In genomic region chr7:110994028-110994967, GRCh38 we compare ENCODE assay signal across 20 cellular contexts.
DNase-seq lines count a peak whose midpoint lies in the region; ATAC-seq and TF ChIP-seq lines count a peak whose summit lies in the region.
"Had no signal": no experiment of that assay in that cellular context is flagged by ENCODE, and none has a peak within 500 bp of the region (broad histone marks: within the 10 kb centered on the region; RNA-seq: fewer than 3 reads in every experiment).

No MANE protein-coding gene starts in this region.

- peak; percentile 86 for ATAC-seq in CD4-positive, alpha-beta T cell (ENCODE audit: poor library complexity)
- ATAC-seq in activated naive CD8-positive, alpha-beta T cell treated with anti-CD3 and anti-CD28 coated beads, Interleukin-2, amount 50 U/mL, for 24 hours = peak; percentile 87
- ATAC-seq in right cardiac atrium (peak; percentile 94), HG02642 (IDR thresholded peaks at IDR 0.05; ENCODE audit: poor library complexity, unreplicated experiment) (no peak), GM19397 (IDR thresholded peaks at IDR 0.05; ENCODE audit: unreplicated experiment) (no peak)

- no peaks in the 10 kb centered on the region for H3K36me3 ChIP-seq in suprapubic skin
- H3K36me3 ChIP-seq: cardiac muscle cell, sigmoid colon had no signal

- no peak for TF ChIP-seq CTCF in CD4-positive, alpha-beta T cell (IDR thresholded peaks at IDR 0.05)
- TF ChIP-seq CTCF in suprapubic skin (IDR thresholded peaks at IDR 0.05) = no peak

- no peaks in the 10 kb centered on the region for H3K9me3 ChIP-seq in CD4-positive, alpha-beta T cell (ENCODE audit: control insufficient read depth, low read length)
- H3K9me3 ChIP-seq in right cardiac atrium (ENCODE audit: control insufficient read depth, low read length) (no peaks in the 10 kb centered on the region), suprapubic skin (no peaks in the 10 kb centered on the region)
- H3K9me3 ChIP-seq: sigmoid colon, testis had no signal

- no peak for DNase-seq in CD4-positive, alpha-beta T cell
- peak; percentile 17 for DNase-seq in HT1080 (ENCODE audit: low read depth)
- DNase-seq in activated naive CD8-positive, alpha-beta T cell treated with anti-CD3 and anti-CD28 coated beads, Interleukin-2, amount 50 U/mL, for 24 hours = no peak
- DNase-seq in right cardiac atrium = no peak
- no peak for DNase-seq in suprapubic skin (ENCODE audit: low spot score in 2 of 2)
- DNase-seq: AML-193; GDM1; HCEC 1CT; hippocampal formation; kidney glomerular epithelial cell; NCI-H1436 treated with DMSO at 0.1 percent for 48 hours; NK-92 treated with Interleukin-12 subunit alpha and Interleukin-12 subunit beta, amount 100 ng/mL, for 24 hours; SHP77; sigmoid colon; stimulated activated CD4-positive, alpha-beta T cell treated with anti-CD3 and anti-CD28 coated beads, Interleukin-2, amount 100 ng/mL, for 24 hours; T-helper 9 cell; testis had no signal

- WGBS in right cardiac atrium = 73% methylated on average over 5 of the region's 5 CpGs
- 92% methylated on average over 5 of the region's 5 CpGs for WGBS in suprapubic skin

- no peaks in the 10 kb centered on the region for H3K36me3 Mint-ChIP-seq in CD4-positive, alpha-beta T cell (ENCODE audit: low read depth)
- no peaks in the 10 kb centered on the region for H3K36me3 Mint-ChIP-seq in activated naive CD8-positive, alpha-beta T cell treated with anti-CD3 and anti-CD28 coated beads, Interleukin-2, amount 50 U/mL, for 24 hours (ENCODE audit: low read depth)

- no peak for TF ChIP-seq POLR2A in suprapubic skin (IDR thresholded peaks at IDR 0.05)

- no peaks in the 10 kb centered on the region for H3K27me3 Mint-ChIP-seq in CD4-positive, alpha-beta T cell
- no peaks in the 10 kb centered on the region for H3K27me3 Mint-ChIP-seq in activated naive CD8-positive, alpha-beta T cell treated with anti-CD3 and anti-CD28 coated beads, Interleukin-2, amount 50 U/mL, for 24 hours

- no peak for TF ChIP-seq EP300 in suprapubic skin (IDR thresholded peaks at IDR 0.05)

- intact Hi-C loops in CD4-positive, alpha-beta T cell (cut with DNase I, micrococcal nuclease) = loop anchor here in 1 of 2 experiments (5.0 kb wide), 1 partner anchor 33 kb away; no protein-coding TSS in a partner anchor
- intact Hi-C loops in right cardiac atrium (cut with DNase I) = no loop called here

- no peak overlapping the region for H3K27ac ChIP-seq in CD4-positive, alpha-beta T cell (ENCODE audit: low read depth, low read length)
- H3K27ac ChIP-seq in right cardiac atrium (ENCODE audit: low read length) = peak overlapping the region; percentile 3
- H3K27ac ChIP-seq in suprapubic skin = no peak overlapping the region
- H3K27ac ChIP-seq: cardiac muscle cell, sigmoid colon, testis had no signal

- H3K4me1 ChIP-seq in right cardiac atrium (ENCODE audit: control insufficient read depth, insufficient read depth, low read length) = no peaks in the 10 kb centered on the region
- H3K4me1 ChIP-seq in suprapubic skin = no peaks in the 10 kb centered on the region
- H3K4me1 ChIP-seq: sigmoid colon, testis had no signal

- no peak overlapping the region for H3K4me3 ChIP-seq in right cardiac atrium (ENCODE audit: low read length)
- no peak overlapping the region for H3K4me3 ChIP-seq in suprapubic skin
- H3K4me3 ChIP-seq: cardiac muscle cell, sigmoid colon, testis had no signal

- peaks cover 43% of the 10 kb centered on the region for H3K4me1 Mint-ChIP-seq in CD4-positive, alpha-beta T cell (ENCODE audit: low read depth)
- peaks cover 32% of the 10 kb centered on the region for H3K4me1 Mint-ChIP-seq in activated naive CD8-positive, alpha-beta T cell treated with anti-CD3 and anti-CD28 coated beads, Interleukin-2, amount 50 U/mL, for 24 hours

- H3K4me3 Mint-ChIP-seq in CD4-positive, alpha-beta T cell = peak overlapping the region; percentile 18
- no peak overlapping the region for H3K4me3 Mint-ChIP-seq in activated naive CD8-positive, alpha-beta T cell treated with anti-CD3 and anti-CD28 coated beads, Interleukin-2, amount 50 U/mL, for 24 hours

- POLR2A ChIA-PET in CD4-positive, alpha-beta T cell (lab: Charles Lee) = interaction anchor here (0.6 to 1.1 kb wide), 7 partner anchors 20 to 415 kb away, joined by 3 to 4 read pairs (median 3); no protein-coding TSS in a partner anchor

- peak overlapping the region; percentile 82 for H3K27ac Mint-ChIP-seq in CD4-positive, alpha-beta T cell
- peak overlapping the region; percentile 59 for H3K27ac Mint-ChIP-seq in activated naive CD8-positive, alpha-beta T cell treated with anti-CD3 and anti-CD28 coated beads, Interleukin-2, amount 50 U/mL, for 24 hours

- H3K9me3 Mint-ChIP-seq in CD4-positive, alpha-beta T cell = no peaks in the 10 kb centered on the region
- peaks cover 3% of the 10 kb centered on the region for H3K9me3 Mint-ChIP-seq in activated naive CD8-positive, alpha-beta T cell treated with anti-CD3 and anti-CD28 coated beads, Interleukin-2, amount 50 U/mL, for 24 hours

- H3K27me3 ChIP-seq in CD4-positive, alpha-beta T cell (ENCODE audit: control insufficient read depth, insufficient read depth, low read length) = no peaks in the 10 kb centered on the region
- no peaks in the 10 kb centered on the region for H3K27me3 ChIP-seq in right cardiac atrium (ENCODE audit: control insufficient read depth, insufficient read depth)
- no peaks in the 10 kb centered on the region for H3K27me3 ChIP-seq in suprapubic skin
- H3K27me3 ChIP-seq: cardiac muscle cell, sigmoid colon, testis had no signal

- CTCF ChIA-PET in CD4-positive, alpha-beta T cell (lab: Charles Lee) = interaction anchor here (0.8 kb wide), 1 partner anchor 79 kb away, joined by 3 read pairs; no protein-coding TSS in a partner anchor

Comparison
In these comparisons a context has a peak if more than half of its experiments do, and no peak if none do; other contexts are left out.
1. ATAC-seq: peak in CD4-positive, alpha-beta T cell (single experiment), activated naive CD8-positive, alpha-beta T cell treated with anti-CD3 and anti-CD28 coated beads, Interleukin-2, amount 50 U/mL, for 24 hours (single experiment) and right cardiac atrium (2 of 2); none in HG02642 (single experiment) and GM19397 (single experiment).